Comparison of ENCODE assay signal across 9 cellular contexts in genomic region chr4:105894570-105895323, GRCh38. TPM values are rescaled to one million over a fixed set of nuclear protein-coding genes. Genes with fewer than 3 reads are reported as not detected.
DNase-seq lines count a peak whose midpoint lies in the region; TF ChIP-seq lines count a peak whose summit lies in the region.
"Had no signal": no experiment of that assay in that cellular context is flagged by ENCODE, and none has a peak within 500 bp of the region (broad histone marks: within the 10 kb centered on the region; RNA-seq: fewer than 3 reads in every experiment).

No MANE protein-coding gene starts in this region.

- no TSS peak for BruUV-seq in mammary epithelial cell (replicated peaks; lab: Mats Ljungman, UMichigan)

- H3K9me3 ChIP-seq in mammary epithelial cell (replicated peaks; ENCODE audit: insufficient read depth, low read length): no peaks in the 10 kb centered on the region

- peaks cover 3% of the 10 kb centered on the region for H3K36me3 Mint-ChIP-seq in mesothelial cell of epicardium

- peak overlapping the region; percentile 75 for H3K4me3 Mint-ChIP-seq in mesothelial cell of epicardium

- H3K79me2 ChIP-seq in mammary epithelial cell (ENCODE audit: insufficient read depth, low read length): no peaks in the 10 kb centered on the region

- dilution Hi-C loops in mammary epithelial cell (cut with HindIII; ENCODE audit: low sequenced_read_pairs): no loop called here

- no peak overlapping the region for H3K27ac ChIP-seq in mammary epithelial cell (ENCODE audit: insufficient read depth, low read depth, low read length)

- CTCF ChIA-PET in mammary epithelial cell (lab: Charles Lee; ENCODE audit: low non-redundant PET): no interaction called here

- peaks cover 43% of the 10 kb centered on the region for H3K27me3 ChIP-seq in mammary epithelial cell (ENCODE audit: insufficient read depth, low read length)

- no peaks in the 10 kb centered on the region for H3K36me3 ChIP-seq in mammary epithelial cell (ENCODE audit: insufficient read depth, low read length)

- peaks cover 3% of the 10 kb centered on the region for H4K20me1 ChIP-seq in mammary epithelial cell (ENCODE audit: insufficient read depth, low read length)

- no peaks in the 10 kb centered on the region for H3K9me3 Mint-ChIP-seq in mesothelial cell of epicardium
- H3K9me3 Mint-ChIP-seq: activated T-cell treated with anti-CD3 and anti-CD28 coated beads, Interleukin-2, amount 50 U/mL, for 72 hours had no signal

- intact Hi-C loops in mammary epithelial cell (cut with micrococcal nuclease): no loop called here

- peak overlapping the region; percentile 81 for H3K4me2 ChIP-seq in mammary epithelial cell (ENCODE audit: insufficient read depth, low read depth, low read length)

- peak overlapping the region; percentile 55 for H3K27ac Mint-ChIP-seq in mesothelial cell of epicardium
- H3K27ac Mint-ChIP-seq: activated T-cell treated with anti-CD3 and anti-CD28 coated beads, Interleukin-2, amount 50 U/mL, for 72 hours had no signal

- peaks cover 88% of the 10 kb centered on the region for H3K27me3 Mint-ChIP-seq in mesothelial cell of epicardium (ENCODE audit: low read depth)

- no peak overlapping the region for H2AFZ ChIP-seq in mammary epithelial cell (ENCODE audit: low read depth, low read length)

- TF ChIP-seq CTCF in AG10803 (conservative IDR thresholded peaks at IDR 0.05; ENCODE audit: low read length) (no peak), GM20000 (IDR thresholded peaks at IDR 0.05; ENCODE audit: extremely low read depth, missing control alignments) (no peak), mammary epithelial cell (conservative IDR thresholded peaks at IDR 0.05 in 1 of 2, IDR thresholded peaks at IDR 0.05 in 1 of 2; ENCODE audit: extremely low read depth in 1 of 2, insufficient read depth in 1 of 2, low read depth in 1 of 2, low read length in 2 of 2) (no peak), mesothelial cell of epicardium (IDR thresholded peaks at IDR 0.05; ENCODE audit: unreplicated experiment) (no peak)

- in situ Hi-C loops in mammary epithelial cell (cut with MboI; ENCODE audit: low sequenced_read_pairs in 2 of 2): no loop called here

- peak overlapping the region; percentile 35 for H3K4me3 ChIP-seq in AG10803 (ENCODE audit: low read length)
- peak overlapping the region in 2 of 3 experiments; percentile 20 to 36 for H3K4me3 ChIP-seq in mammary epithelial cell (replicated peaks in 1 of 3; ENCODE audit: insufficient read depth in 1 of 3, low read depth in 2 of 3, low read length in 3 of 3)

- DNase-seq in AG10803 (ENCODE audit: low read depth): peak; percentile 47
- DNase-seq in GM20000 (ENCODE audit: low spot score): peak; percentile 51
- DNase-seq in HuH-7 (ENCODE audit: low spot score): peak; percentile 26
- peak; percentile 10 for DNase-seq in mammary epithelial cell
- DNase-seq in mesothelial cell of epicardium (ENCODE audit: low spot score in 2 of 2, unreplicated experiment in 2 of 2): peak in 1 of 2 experiments; percentile 23
- no peak for DNase-seq in pons (ENCODE audit: low spot score)
- no peak for DNase-seq in stimulated activated CD4-positive, alpha-beta T cell treated with anti-CD3 and anti-CD28 coated beads, Interleukin-12 subunit alpha, Interleukin-12 subunit beta, amount 100 ng/mL, for 4 hours
- DNase-seq in epidermal melanocyte (ENCODE audit: insufficient read length, low spot score): no peak

- peaks cover 26% of the 10 kb centered on the region for H3K4me1 Mint-ChIP-seq in mesothelial cell of epicardium

- 14% methylated on average over 7 of the region's 24 CpGs for WGBS in mammary epithelial cell (ENCODE audit: low coverage, missing lambda C conversion rate)

- peaks cover 19% of the 10 kb centered on the region for H3K4me1 ChIP-seq in mammary epithelial cell (ENCODE audit: insufficient read depth, low read length)

- H3K9ac ChIP-seq in mammary epithelial cell (ENCODE audit: insufficient read depth, low read length): no peak overlapping the region

RNA-seq across cellular contexts. Expression of gene NPNT, which starts 0.5 kb away (rescaled TPM):
- total RNA-seq in mammary epithelial cell: under 1 TPM; 0.12 to 0.50 TPM
- polyA plus RNA-seq in mammary epithelial cell: not detected
- polyA minus RNA-seq in mammary epithelial cell: not detected
- total RNA-seq in mesothelial cell of epicardium: 53.8 to 68.6 TPM (median 53.9 TPM) in 3 replicates

Comparison
In these comparisons a context has a peak if more than half of its experiments do, and no peak if none do; other contexts are left out.
1. DNase-seq: peak in AG10803 (single experiment), GM20000 (single experiment), HuH-7 (single experiment) and mammary epithelial cell (single experiment); none in pons (single experiment), stimulated activated CD4-positive, alpha-beta T cell treated with anti-CD3 and anti-CD28 coated beads, Interleukin-12 subunit alpha, Interleukin-12 subunit beta, amount 100 ng/mL, for 4 hours (single experiment) and epidermal melanocyte (single experiment).
2. RNA of gene NPNT, which starts 0.5 kb away (total RNA-seq): 53.8 to 68.6 TPM in mesothelial cell of epicardium; 0.12 to 0.50 TPM in mammary epithelial cell; every median in the first group is over 10 times any median in the second.